20 cellular contexts compared by ENCODE assay signal in genomic region chr1:193013005-193013404, GRCh38. TPM values are rescaled to one million over a fixed set of nuclear protein-coding genes. Genes with fewer than 3 reads are reported as not detected.
DNase-seq lines count a peak whose midpoint lies in the region; ATAC-seq, FAIRE-seq and TF ChIP-seq lines count a peak whose summit lies in the region.
"Had no signal": no experiment of that assay in that cellular context is flagged by ENCODE, and none has a peak within 500 bp of the region (broad histone marks: within the 10 kb centered on the region; RNA-seq: fewer than 3 reads in every experiment).

No MANE protein-coding gene starts in this region.

- DNase-seq in MCF 10A (ENCODE audit: unreplicated experiment) (no peak), breast epithelium (ENCODE audit: low spot score in 2 of 2) (no peak), bronchial epithelial cell (ENCODE audit: low read depth) (peak; percentile 53), left ventricle myocardium inferior (no peak), stromal cell of bone marrow (ENCODE audit: low read depth) (peak; percentile 24), UCSD-AML1 (lab: John Stamatoyannopoulos, UW; ENCODE audit: unreplicated experiment) (no peak)
- DNase-seq: activated CD4-positive, alpha-beta T cell treated with anti-CD3 and anti-CD28 coated beads for 1 hour; activated CD8-positive, alpha-beta memory T cell treated with anti-CD3 and anti-CD28 coated beads, Interleukin-2, amount 50 U/mL, for 48 hours; activated naive CD4-positive, alpha-beta T cell treated with Interleukin-2 at 50 U/mL for 16 hours; central memory CD4-positive, alpha-beta T cell; DMS 273 treated with DMSO at 0.1 percent for 48 hours; mammary epithelial cell; NCI-H1436 treated with DMSO at 0.1 percent for 48 hours; NCI-H510A; stimulated activated naive CD4-positive, alpha-beta T cell treated with Interleukin-2 at 50 U/mL for 16 hours; T-helper 1 cell had no signal

- peaks cover 16% of the 10 kb centered on the region for H3K36me3 Mint-ChIP-seq in MCF 10A (ENCODE audit: insufficient read depth, unreplicated experiment)
- H3K36me3 Mint-ChIP-seq: neural progenitor cell had no signal

- TF ChIP-seq POLR2A in breast epithelium (IDR thresholded peaks at IDR 0.05), result no peak

- no peak for ATAC-seq in GM21737 (IDR thresholded peaks at IDR 0.05; ENCODE audit: unreplicated experiment)
- ATAC-seq in GM19328 (IDR thresholded peaks at IDR 0.05; ENCODE audit: unreplicated experiment), result no peak
- ATAC-seq: A549 had no signal

- H3K4me1 ChIP-seq in breast epithelium (no peaks in the 10 kb centered on the region), left ventricle myocardium inferior (peaks cover 21% of the 10 kb centered on the region)
- H3K4me1 ChIP-seq: neural progenitor cell had no signal

- TF ChIP-seq CTCF in MCF 10A (IDR thresholded peaks at IDR 0.05; ENCODE audit: unreplicated experiment), result no peak
- no peak for TF ChIP-seq CTCF in breast epithelium (IDR thresholded peaks at IDR 0.05)
- no peak for TF ChIP-seq CTCF in bronchial epithelial cell (IDR thresholded peaks at IDR 0.05; ENCODE audit: insufficient read depth, low read length, severe bottlenecking)
- no peak for TF ChIP-seq CTCF in left ventricle myocardium inferior (IDR thresholded peaks at IDR 0.05; ENCODE audit: borderline replicate concordance)

- H3K9me3 ChIP-seq in breast epithelium, result no peaks in the 10 kb centered on the region
- H3K9me3 ChIP-seq in left ventricle myocardium inferior (replicated peaks), result no peaks in the 10 kb centered on the region
- H3K9me3 ChIP-seq: A549 had no signal

- H3K27me3 Mint-ChIP-seq in MCF 10A (ENCODE audit: insufficient read depth, unreplicated experiment), result no peaks in the 10 kb centered on the region

- CTCF ChIA-PET in MCF 10A (lab: Yijun Ruan, JAX), result interaction anchor here (0.5 to 4.7 kb wide), 10 partner anchors 9 to 538 kb away, joined by 3 to 40 read pairs (median 4); no protein-coding TSS in a partner anchor

- no peaks in the 10 kb centered on the region for H3K9me3 Mint-ChIP-seq in MCF 10A (ENCODE audit: unreplicated experiment)
- H3K9me3 Mint-ChIP-seq: neural progenitor cell had no signal

- H3K4me3 Mint-ChIP-seq in MCF 10A (ENCODE audit: unreplicated experiment), result no peak overlapping the region
- H3K4me3 Mint-ChIP-seq: neural progenitor cell had no signal

- H3K36me3 ChIP-seq in breast epithelium (no peaks in the 10 kb centered on the region), bronchial epithelial cell (ENCODE audit: control insufficient read depth, insufficient read depth, low read length) (peaks cover 2% of the 10 kb centered on the region), left ventricle myocardium inferior (peaks cover 6% of the 10 kb centered on the region)
- H3K36me3 ChIP-seq: neural progenitor cell had no signal

- BruUV-seq in MCF 10A (replicated peaks; lab: Mats Ljungman, UMichigan), result no TSS peak

- H3K4me1 Mint-ChIP-seq in MCF 10A (ENCODE audit: insufficient read depth, unreplicated experiment), result no peaks in the 10 kb centered on the region
- H3K4me1 Mint-ChIP-seq: neural progenitor cell had no signal

- POLR2A ChIA-PET in MCF 10A (lab: Yijun Ruan, JAX), result interaction anchor here (1.1 to 9.9 kb wide), 2 partner anchors 11 to 203 kb away, joined by 3 to 204 read pairs; partner anchors contain the start of gene RGS2

- peak overlapping the region; percentile 16 for H3K27ac Mint-ChIP-seq in MCF 10A (ENCODE audit: low read depth, unreplicated experiment)
- H3K27ac Mint-ChIP-seq: neural progenitor cell had no signal

- H3K27me3 ChIP-seq in breast epithelium (no peaks in the 10 kb centered on the region), bronchial epithelial cell (ENCODE audit: control insufficient read depth, insufficient read depth, low read length) (no peaks in the 10 kb centered on the region), left ventricle myocardium inferior (ENCODE audit: low read depth) (no peaks in the 10 kb centered on the region)
- H3K27me3 ChIP-seq: neural progenitor cell had no signal

- intact Hi-C loops in MCF 10A (cut with micrococcal nuclease) (no loop called here), breast epithelium (cut with DNase I; ENCODE audit: low total_unique reads) (no loop called here), left ventricle myocardium inferior (cut with micrococcal nuclease) (loop anchor here (10.0 kb wide), 1 partner anchor 398 kb away; no protein-coding TSS in a partner anchor)

- no peak overlapping the region for H3K4me3 ChIP-seq in breast epithelium
- H3K4me3 ChIP-seq in bronchial epithelial cell (ENCODE audit: low read depth, low read length), result no peak overlapping the region
- H3K4me3 ChIP-seq in left ventricle myocardium inferior, result no peak overlapping the region
- H3K4me3 ChIP-seq: A549, neural progenitor cell had no signal

- FAIRE-seq in bronchial epithelial cell (lab: Jason Lieb, UNC), result no peak
- FAIRE-seq: A549 had no signal

- H3K27ac ChIP-seq in breast epithelium, result no peak overlapping the region
- peak overlapping the region; percentile 71 for H3K27ac ChIP-seq in left ventricle myocardium inferior (replicated peaks)
- H3K27ac ChIP-seq: A549, neural progenitor cell had no signal

RNA-seq across cellular contexts. Expression of gene UCHL5, which starts 46.2 kb away (rescaled TPM):
- total RNA-seq in MCF 10A (2022), result 79.2 and 94.4 TPM in 2 replicates
- 10 to 100 TPM; 32.8 to 45.2 (median 38.3) TPM for total RNA-seq in breast epithelium
- total RNA-seq in bronchial epithelial cell, result 26.3 and 47.0 TPM in 2 replicates
- 43.0 TPM for total RNA-seq in left ventricle myocardium inferior

RNA-seq across cellular contexts. Expression of gene RO60, which starts 46.4 kb away (rescaled TPM):
- total RNA-seq in MCF 10A (2022) (128 and 135 TPM in 2 replicates), breast epithelium (100 to 1,000 TPM in 1 of 3 donors, 10 to 100 TPM in 2; 91.4 to 116 (median 95.1) TPM), bronchial epithelial cell (109 and 140 TPM in 2 replicates), left ventricle myocardium inferior (51.8 TPM)

Comparison
In these comparisons a context has a peak if more than half of its experiments do, and no peak if none do; other contexts are left out.
1. DNase-seq: peak in bronchial epithelial cell (single experiment) and stromal cell of bone marrow (single experiment); none in MCF 10A (single experiment), breast epithelium (0 of 2), left ventricle myocardium inferior (single experiment) and UCSD-AML1 (single experiment).